ENCODE assay signal across 8 cellular contexts in the genomic region with DNA sequence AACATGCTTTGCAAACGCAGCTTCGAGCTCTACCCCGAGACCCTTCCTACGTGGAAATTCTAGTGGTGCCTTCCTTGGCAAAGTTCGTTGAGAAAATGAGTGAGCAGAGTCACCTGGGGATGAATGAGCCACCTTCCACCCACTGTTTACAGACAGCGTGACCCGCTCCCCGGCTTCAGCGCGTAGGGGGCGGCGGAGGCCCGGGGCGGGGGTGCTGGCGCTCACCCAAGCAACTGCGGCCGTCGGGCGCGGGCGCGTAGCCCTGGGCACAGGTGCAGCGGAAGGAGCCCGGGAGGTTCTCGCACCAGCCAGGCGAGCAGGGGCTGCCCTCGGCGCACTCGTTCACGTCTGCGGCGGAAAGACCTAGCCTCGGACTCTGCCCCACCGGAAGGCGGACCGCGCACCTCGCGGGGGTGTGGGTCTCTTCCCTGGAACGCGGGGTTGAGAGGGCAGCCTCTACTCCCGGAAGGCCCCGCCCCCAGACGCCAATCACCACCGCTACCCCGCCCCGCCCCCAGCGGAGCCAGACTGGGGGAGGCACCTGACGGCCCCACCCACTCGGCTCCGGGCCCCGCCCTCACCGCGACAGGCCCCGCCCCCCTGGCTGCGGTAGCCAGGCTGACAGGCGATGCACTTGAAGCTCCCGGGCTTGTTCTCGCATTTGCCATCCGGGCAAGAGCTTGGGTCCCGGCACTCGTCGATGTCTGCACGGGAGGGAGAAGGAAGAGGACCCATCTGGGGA. TPM values are rescaled to one million over a fixed set of nuclear protein-coding genes. Genes with fewer than 3 reads are reported as not detected.
DNase-seq lines count a peak whose midpoint lies in the region; ATAC-seq and TF ChIP-seq lines count a peak whose summit lies in the region.

No MANE protein-coding gene starts in this region.

- H3K27ac Mint-ChIP-seq in natural killer cell = peak overlapping the region; percentile 77 to 87
- H3K27ac Mint-ChIP-seq in stimulated activated naive CD8-positive, alpha-beta T cell treated with anti-CD3 and anti-CD28 coated beads, Interleukin-15, amount 100 ng/mL, for 72 hours = peak overlapping the region; percentile 34 to 54

- DNase-seq in NCI-H2227 treated with DMSO at 0.1 percent for 48 hours (lab: John Stamatoyannopoulos, UW) = peak; percentile 80
- DNase-seq in activated CD4-positive, alpha-beta T cell treated with anti-CD3 and anti-CD28 coated beads, Interleukin-2, amount 50 U/mL, for 24 hours (ENCODE audit: low read depth in 1 of 2, low spot score in 1 of 2) = peak; percentile 96 to 99
- DNase-seq in effector CD8-positive, alpha-beta T cell (lab: John Stamatoyannopoulos, UW) = peak; percentile 98
- peak; percentile 99 for DNase-seq in natural killer cell
- peak; percentile 95 to 98 for DNase-seq in stimulated activated naive CD8-positive, alpha-beta T cell treated with anti-CD3 and anti-CD28 coated beads, Interleukin-15, amount 100 ng/mL, for 72 hours
- DNase-seq in MG63 = no peak

- intact Hi-C loops in natural killer cell (cut with micrococcal nuclease) = loop anchor here (1.0 to 10.0 kb wide), 2 partner anchors 24 to 438 kb away; partner anchors contain the start of gene ZNRD2

- no peak for TF ChIP-seq CTCF in natural killer cell (IDR thresholded peaks at IDR 0.05)

- H3K9me3 ChIP-seq in MG63 = no peaks in the 10 kb centered on the region

- no peaks in the 10 kb centered on the region for H3K27me3 ChIP-seq in MG63

- ATAC-seq in GM18873 (IDR thresholded peaks at IDR 0.05; ENCODE audit: low FRiP score, unreplicated experiment) (peak; percentile 46), HG03060 (IDR thresholded peaks at IDR 0.05; ENCODE audit: low read depth, unreplicated experiment) (peak; percentile 41), natural killer cell (peak; percentile 92 to 97 (median 95))
- peak; percentile 87 for ATAC-seq in stimulated activated naive CD8-positive, alpha-beta T cell treated with anti-CD3 and anti-CD28 coated beads, Interleukin-15, amount 100 ng/mL, for 72 hours

- H3K36me3 ChIP-seq in MG63 = peaks cover 54% of the 10 kb centered on the region

- peaks cover 23 to 51% of the 10 kb centered on the region in 2 donors for H3K4me1 Mint-ChIP-seq in natural killer cell
- peaks cover 64% of the 10 kb centered on the region for H3K4me1 Mint-ChIP-seq in stimulated activated naive CD8-positive, alpha-beta T cell treated with anti-CD3 and anti-CD28 coated beads, Interleukin-15, amount 100 ng/mL, for 72 hours

- H3K4me3 Mint-ChIP-seq in natural killer cell = peak overlapping the region; percentile 81
- H3K4me3 Mint-ChIP-seq in stimulated activated naive CD8-positive, alpha-beta T cell treated with anti-CD3 and anti-CD28 coated beads, Interleukin-15, amount 100 ng/mL, for 72 hours = peak overlapping the region; percentile 80 to 85

- H3K9me3 Mint-ChIP-seq in natural killer cell = no peaks in the 10 kb centered on the region
- no peaks in the 10 kb centered on the region for H3K9me3 Mint-ChIP-seq in stimulated activated naive CD8-positive, alpha-beta T cell treated with anti-CD3 and anti-CD28 coated beads, Interleukin-15, amount 100 ng/mL, for 72 hours

- H3K4me3 ChIP-seq in MG63 = no peak overlapping the region

- H3K27me3 Mint-ChIP-seq in natural killer cell (ENCODE audit: low read depth in 2 of 2) = no peaks in the 10 kb centered on the region
- H3K27me3 Mint-ChIP-seq in stimulated activated naive CD8-positive, alpha-beta T cell treated with anti-CD3 and anti-CD28 coated beads, Interleukin-15, amount 100 ng/mL, for 72 hours = no peaks in the 10 kb centered on the region

- H3K36me3 Mint-ChIP-seq in natural killer cell = no peaks in the 10 kb centered on the region

RNA-seq across cellular contexts. Expression of gene LTBP3, which starts 11.8 kb away (rescaled TPM):
- total RNA-seq in natural killer cell = 100 to 1,000 TPM; 121 to 155 (median 140) TPM
- total RNA-seq in MG63 (2014; rRNA removed; shearing (Covaris generic); ENCODE audit: low replicate concordance) = 109 and 124 TPM in 2 replicates

RNA-seq across cellular contexts. Expression of gene SCYL1, which starts 21.5 kb away (rescaled TPM):
- total RNA-seq in natural killer cell = 10 to 100 TPM; 61.7 to 79.9 (median 71.3) TPM
- total RNA-seq in MG63 (2014; rRNA removed; shearing (Covaris generic); ENCODE audit: low replicate concordance) = 50.1 and 56.3 TPM in 2 replicates

RNA-seq across cellular contexts. Expression of gene ZNRD2, which starts 23.9 kb away (rescaled TPM):
- 10 to 100 TPM; 40.9 to 64.1 (median 60.0) TPM for total RNA-seq in natural killer cell
- total RNA-seq in MG63 (2014; rRNA removed; shearing (Covaris generic); ENCODE audit: low replicate concordance) = 51.1 and 90.7 TPM in 2 replicates

RNA-seq across cellular contexts. Expression of gene FAM89B, which starts 25.9 kb away (rescaled TPM):
- total RNA-seq in natural killer cell = 10 to 100 TPM; 41.4 to 52.4 (median 44.6) TPM
- total RNA-seq in MG63 (2014; rRNA removed; shearing (Covaris generic); ENCODE audit: low replicate concordance) = 45.5 and 66.6 TPM in 2 replicates

RNA-seq across cellular contexts. Expression of gene EHBP1L1, which starts 29.5 kb away (rescaled TPM):
- total RNA-seq in natural killer cell = 100 to 1,000 TPM; 129 to 137 (median 135) TPM
- 30.8 and 65.1 TPM in 2 replicates for total RNA-seq in MG63 (2014; rRNA removed; shearing (Covaris generic); ENCODE audit: low replicate concordance)

Comparison
In these comparisons a context has a peak if more than half of its experiments do, and no peak if none do; other contexts are left out.
1. ATAC-seq: peak in every context shown above with its lines; median percentile 95 in natural killer cell; 87 in stimulated activated naive CD8-positive, alpha-beta T cell treated with anti-CD3 and anti-CD28 coated beads, Interleukin-15, amount 100 ng/mL, for 72 hours; 46 in GM18873; 41 in HG03060.